1 cellular context compared by ENCODE assay signal in genomic region chr11:35216962-35217667, GRCh38.
TF ChIP-seq lines count a peak whose summit lies in the region.

No MANE protein-coding gene starts in this region.

TF ChIP-seq in GM23338, 12 proteins besides CTCF, POLR2A, EP300 and RAD21:
- TF ChIP-seq ZNF462 (CRISPR knock-in tag; IDR thresholded peaks at IDR 0.05) (no peak), REST (IDR thresholded peaks at IDR 0.05; ENCODE audit: unreplicated experiment) (no peak), NANOG (IDR thresholded peaks at IDR 0.05; ENCODE audit: borderline replicate concordance) (no peak), EZH2 (IDR thresholded peaks at IDR 0.05; ENCODE audit: low read depth, unreplicated experiment) (no peak), ZNF331 (CRISPR knock-in tag; IDR thresholded peaks at IDR 0.05; ENCODE audit: low read depth) (no peak), JUNB (IDR thresholded peaks at IDR 0.05; ENCODE audit: unreplicated experiment) (no peak), EZH2phosphoT487 (IDR thresholded peaks at IDR 0.05; ENCODE audit: unreplicated experiment) (no peak), ZNF114 (CRISPR knock-in tag; IDR thresholded peaks at IDR 0.05) (no peak)
